ENCODE assay signal across 34 cellular contexts in genomic region chr10:116835658-116836057, GRCh38. TPM values are rescaled to one million over a fixed set of nuclear protein-coding genes. Genes with fewer than 3 reads are reported as not detected.
"Had no signal": no experiment of that assay in that cellular context is flagged by ENCODE, and none has a peak within 500 bp of the region (broad histone marks: within the 10 kb centered on the region; RNA-seq: fewer than 3 reads in every experiment).

No MANE protein-coding gene starts in this region.

- H3K27ac Mint-ChIP-seq: activated CD4-positive, alpha-beta memory T cell treated with anti-CD3 and anti-CD28 coated beads, Interleukin-2, amount 10 ng/mL, durations not matched to agents 7 days and 5 days; activated CD4-positive, alpha-beta T cell treated with anti-CD3 and anti-CD28 coated beads, Interleukin-2, amount 10 ng/mL, durations not matched to agents 7 days and 5 days; activated naive CD4-positive, alpha-beta T cell treated with anti-CD3 and anti-CD28 coated beads, Interleukin-2, amount 10 ng/mL, durations not matched to agents 7 days and 5 days; activated naive CD8-positive, alpha-beta T cell treated with anti-CD3 and anti-CD28 coated beads, Interleukin-2, amount 10 ng/mL, durations not matched to agents 7 days and 5 days; activated T-cell treated with anti-CD3 and anti-CD28 coated beads, Interleukin-2, amount 50 U/mL, for 24 hours; immature natural killer cell; nephron; stimulated activated memory B cell treated with anti-CD40 and anti-IgM and Interleukin-4, amounts not matched to agents 10 μg/mL and 1 μg/mL and 100 μg/mL, for 72 hours; stimulated activated naive CD8-positive, alpha-beta T cell treated with anti-CD3 and anti-CD28 coated beads, Interleukin-15, amount 100 ng/mL, for 72 hours; T-helper 1 cell treated with Interleukin-12 subunit alpha and Interleukin-12 subunit beta and Interleukin-4 antibody, amounts not matched to agents 30 μg/mL and 1 μg/mL, for 36 hours had no signal

- H3K36me3 ChIP-seq: ascending aorta, cardiac muscle cell, colonic mucosa, gastrocnemius medialis, prostate gland, upper lobe of right lung had no signal

- FAIRE-seq: pancreas had no signal

- H3K4me1 ChIP-seq: ascending aorta, colonic mucosa, gastrocnemius medialis, pancreas, prostate gland, suprapubic skin, tibial artery, upper lobe of right lung had no signal

- DNase-seq: activated CD4-positive, alpha-beta memory T cell treated with anti-CD3 and anti-CD28 coated beads, Interleukin-2, amount 10 ng/mL, durations not matched to agents 7 days and 5 days; activated CD4-positive, alpha-beta T cell treated with anti-CD3 and anti-CD28 coated beads for 1 hour; activated CD4-positive, alpha-beta T cell treated with anti-CD3 and anti-CD28 coated beads, Interleukin-2, amount 10 ng/mL, durations not matched to agents 7 days and 5 days; activated CD8-positive, alpha-beta memory T cell treated with anti-CD3 and anti-CD28 coated beads, Interleukin-2, amount 50 U/mL, for 48 hours; activated gamma-delta T cell; activated naive CD4-positive, alpha-beta T cell treated with anti-CD3 and anti-CD28 coated beads, Interleukin-2, amount 10 ng/mL, durations not matched to agents 7 days and 5 days; activated naive CD8-positive, alpha-beta T cell treated with anti-CD3 and anti-CD28 coated beads, Interleukin-2, amount 10 ng/mL, durations not matched to agents 7 days and 5 days; activated T-cell treated with anti-CD3 and anti-CD28 coated beads, Interleukin-2, amount 50 U/mL, for 24 hours; cerebellar nuclear complex; colonic mucosa; dorsolateral prefrontal cortex; effector memory CD4-positive, alpha-beta T cell; erythroblast; gastrocnemius medialis; glutamatergic neuron; immature natural killer cell; pancreas; stimulated activated CD4-positive, alpha-beta T cell treated with anti-CD3 and anti-CD28 coated beads, Interleukin-1b, Interleukin-23, amount 100 ng/mL, for 48 hours; stimulated activated CD4-positive, alpha-beta T cell treated with anti-CD3 and anti-CD28 coated beads, Interleukin-4, amount 100 ng/mL, for 4 hours; stimulated activated CD8-positive, alpha-beta memory T cell treated with anti-CD3 and anti-CD28 coated beads, Interleukin-4, amount 100 ng/mL, for 48 hours; stimulated activated naive CD8-positive, alpha-beta T cell treated with anti-CD3 and anti-CD28 coated beads, Interleukin-15, amount 100 ng/mL, for 72 hours; T-helper 9 cell; tibial artery; upper lobe of right lung had no signal

- H3K27me3 ChIP-seq: ascending aorta, colonic mucosa, dorsolateral prefrontal cortex, gastrocnemius medialis, pancreas, suprapubic skin, tibial artery, upper lobe of right lung had no signal

- H3K4me2 ChIP-seq: smooth muscle cell had no signal

- H3K4me3 Mint-ChIP-seq: activated CD4-positive, alpha-beta memory T cell treated with anti-CD3 and anti-CD28 coated beads, Interleukin-2, amount 10 ng/mL, durations not matched to agents 7 days and 5 days; activated CD4-positive, alpha-beta T cell treated with anti-CD3 and anti-CD28 coated beads, Interleukin-2, amount 10 ng/mL, durations not matched to agents 7 days and 5 days; activated naive CD4-positive, alpha-beta T cell treated with anti-CD3 and anti-CD28 coated beads, Interleukin-2, amount 10 ng/mL, durations not matched to agents 7 days and 5 days; activated naive CD8-positive, alpha-beta T cell treated with anti-CD3 and anti-CD28 coated beads, Interleukin-2, amount 10 ng/mL, durations not matched to agents 7 days and 5 days; activated T-cell treated with anti-CD3 and anti-CD28 coated beads, Interleukin-2, amount 50 U/mL, for 24 hours; immature natural killer cell; nephron; stimulated activated memory B cell treated with anti-CD40 and anti-IgM and Interleukin-4, amounts not matched to agents 10 μg/mL and 1 μg/mL and 100 μg/mL, for 72 hours; stimulated activated naive CD8-positive, alpha-beta T cell treated with anti-CD3 and anti-CD28 coated beads, Interleukin-15, amount 100 ng/mL, for 72 hours; T-helper 1 cell treated with Interleukin-12 subunit alpha and Interleukin-12 subunit beta and Interleukin-4 antibody, amounts not matched to agents 30 μg/mL and 1 μg/mL, for 36 hours had no signal

- H3K4me3 ChIP-seq: ascending aorta, cardiac muscle cell, colonic mucosa, dorsolateral prefrontal cortex, gastrocnemius medialis, lung, pancreas, prostate gland, smooth muscle cell, suprapubic skin, tibial artery, upper lobe of right lung had no signal

- H3K4me1 Mint-ChIP-seq: activated CD4-positive, alpha-beta memory T cell treated with anti-CD3 and anti-CD28 coated beads, Interleukin-2, amount 10 ng/mL, durations not matched to agents 7 days and 5 days; activated CD4-positive, alpha-beta T cell treated with anti-CD3 and anti-CD28 coated beads, Interleukin-2, amount 10 ng/mL, durations not matched to agents 7 days and 5 days; activated naive CD4-positive, alpha-beta T cell treated with anti-CD3 and anti-CD28 coated beads, Interleukin-2, amount 10 ng/mL, durations not matched to agents 7 days and 5 days; activated naive CD8-positive, alpha-beta T cell treated with anti-CD3 and anti-CD28 coated beads, Interleukin-2, amount 10 ng/mL, durations not matched to agents 7 days and 5 days; immature natural killer cell; nephron; stimulated activated naive CD8-positive, alpha-beta T cell treated with anti-CD3 and anti-CD28 coated beads, Interleukin-15, amount 100 ng/mL, for 72 hours had no signal

- H3K9me3 ChIP-seq: ascending aorta, colonic mucosa, gastrocnemius medialis, pancreas, prostate gland, suprapubic skin, tibial artery, upper lobe of right lung had no signal

- H3K9me3 Mint-ChIP-seq: activated CD4-positive, alpha-beta memory T cell treated with anti-CD3 and anti-CD28 coated beads, Interleukin-2, amount 10 ng/mL, durations not matched to agents 7 days and 5 days; activated CD4-positive, alpha-beta T cell treated with anti-CD3 and anti-CD28 coated beads, Interleukin-2, amount 10 ng/mL, durations not matched to agents 7 days and 5 days; activated naive CD4-positive, alpha-beta T cell treated with anti-CD3 and anti-CD28 coated beads, Interleukin-2, amount 10 ng/mL, durations not matched to agents 7 days and 5 days; activated naive CD8-positive, alpha-beta T cell treated with anti-CD3 and anti-CD28 coated beads, Interleukin-2, amount 10 ng/mL, durations not matched to agents 7 days and 5 days; activated T-cell treated with anti-CD3 and anti-CD28 coated beads, Interleukin-2, amount 50 U/mL, for 24 hours; brain; immature natural killer cell; nephron; stimulated activated memory B cell treated with anti-CD40 and anti-IgM and Interleukin-4, amounts not matched to agents 10 μg/mL and 1 μg/mL and 100 μg/mL, for 72 hours; stimulated activated naive CD8-positive, alpha-beta T cell treated with anti-CD3 and anti-CD28 coated beads, Interleukin-15, amount 100 ng/mL, for 72 hours; T-helper 1 cell treated with Interleukin-12 subunit alpha and Interleukin-12 subunit beta and Interleukin-4 antibody, amounts not matched to agents 30 μg/mL and 1 μg/mL, for 36 hours had no signal

- ATAC-seq: gastrocnemius medialis; pancreas; stimulated activated memory B cell treated with anti-CD40 and anti-IgM and Interleukin-4, amounts not matched to agents 10 μg/mL and 1 μg/mL and 100 μg/mL, for 72 hours; stimulated activated naive CD8-positive, alpha-beta T cell treated with anti-CD3 and anti-CD28 coated beads, Interleukin-15, amount 100 ng/mL, for 72 hours; upper lobe of right lung had no signal

- H3K27ac ChIP-seq: ascending aorta, cardiac muscle cell, colonic mucosa, gastrocnemius medialis, pancreas, prostate gland, suprapubic skin, tibial artery, upper lobe of right lung had no signal

- H3K27me3 Mint-ChIP-seq: activated naive CD4-positive, alpha-beta T cell treated with anti-CD3 and anti-CD28 coated beads, Interleukin-2, amount 10 ng/mL, durations not matched to agents 7 days and 5 days; stimulated activated memory B cell treated with anti-CD40 and anti-IgM and Interleukin-4, amounts not matched to agents 10 μg/mL and 1 μg/mL and 100 μg/mL, for 72 hours had no signal

- H3K36me3 Mint-ChIP-seq: activated naive CD4-positive, alpha-beta T cell treated with anti-CD3 and anti-CD28 coated beads, Interleukin-2, amount 10 ng/mL, durations not matched to agents 7 days and 5 days; activated naive CD8-positive, alpha-beta T cell treated with anti-CD3 and anti-CD28 coated beads, Interleukin-2, amount 10 ng/mL, durations not matched to agents 7 days and 5 days; immature natural killer cell had no signal

RNA-seq across cellular contexts. Expression of gene ENO4, which starts 13.6 kb away (rescaled TPM):
- total RNA-seq: activated CD4-positive, alpha-beta memory T cell treated with anti-CD3 and anti-CD28 coated beads, Interleukin-2, amount 10 ng/mL, durations not matched to agents 7 days and 5 days; activated CD4-positive, alpha-beta T cell treated with anti-CD3 and anti-CD28 coated beads, Interleukin-2, amount 10 ng/mL, durations not matched to agents 7 days and 5 days; activated naive CD8-positive, alpha-beta T cell treated with anti-CD3 and anti-CD28 coated beads, Interleukin-2, amount 10 ng/mL, durations not matched to agents 7 days and 5 days; ascending aorta; colonic mucosa; gastrocnemius medialis; upper lobe of right lung had no signal
- polyA plus RNA-seq: immature natural killer cell had no signal
